1 cellular context compared by ENCODE assay signal in the genomic region with DNA sequence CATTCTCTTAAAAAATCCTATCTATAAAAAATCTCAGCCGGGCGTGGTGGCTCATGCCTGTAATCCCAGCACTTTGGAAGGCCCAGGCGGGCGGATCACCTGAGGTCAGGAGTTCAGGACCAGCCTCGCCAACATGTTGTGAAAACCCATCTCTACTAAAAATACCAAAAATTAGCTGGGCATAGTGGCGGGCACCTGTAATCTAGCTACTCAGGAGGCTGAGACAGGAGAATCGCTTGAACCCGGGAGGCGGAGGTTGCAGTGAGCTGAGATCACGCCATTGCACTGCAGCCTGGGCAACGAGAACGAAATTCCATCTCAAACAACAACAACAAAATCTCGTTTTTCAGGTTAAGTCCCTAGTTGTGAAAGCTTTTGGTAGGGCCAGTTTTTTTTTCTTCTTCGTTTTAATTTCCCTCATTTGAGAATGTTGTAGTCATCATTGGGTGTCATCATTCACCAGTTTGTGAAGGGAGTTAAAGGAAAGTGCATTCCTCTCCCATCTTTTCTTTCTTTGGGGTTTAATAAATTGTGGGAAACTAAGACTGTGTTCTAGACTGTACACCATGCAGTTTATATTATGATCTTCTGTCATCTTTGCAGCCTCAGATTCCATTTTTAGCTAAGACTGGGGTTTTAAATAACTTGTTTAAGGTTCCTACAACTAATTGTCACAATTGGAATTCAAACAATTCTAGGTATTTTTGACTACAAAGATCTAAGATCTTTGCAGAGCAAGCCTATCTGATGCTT.
TF ChIP-seq lines count a peak whose summit lies in the region.

No MANE protein-coding gene starts in this region.

TF ChIP-seq in WTC11, 78 proteins besides CTCF, POLR2A, EP300 and RAD21:
- TF ChIP-seq NFYB (CRISPR knock-in tag; conservative IDR thresholded peaks at IDR 0.05; ENCODE audit: low read depth) = no peak
- no peak for TF ChIP-seq ZNF219 (CRISPR knock-in tag; IDR thresholded peaks at IDR 0.05; ENCODE audit: borderline replicate concordance)
- TF ChIP-seq GTF2I (CRISPR knock-in tag; conservative IDR thresholded peaks at IDR 0.05) = no peak
- TF ChIP-seq IRF2 (CRISPR knock-in tag; IDR thresholded peaks at IDR 0.05; ENCODE audit: borderline replicate concordance, low read depth) = no peak
- TF ChIP-seq ZNF416 (CRISPR knock-in tag; IDR thresholded peaks at IDR 0.05) = no peak
- TF ChIP-seq ZNF423 (CRISPR knock-in tag; IDR thresholded peaks at IDR 0.05) = no peak
- TF ChIP-seq ZNF281 (CRISPR knock-in tag; IDR thresholded peaks at IDR 0.05) = no peak
